In genomic region chr15:71725215-71725955, GRCh38 we compare ENCODE assay signal across 1 cellular context.
TF ChIP-seq lines count a peak whose summit lies in the region.

No MANE protein-coding gene starts in this region.

TF ChIP-seq in SK-N-SH treated with all-trans-retinoic acid at 6 μM for 48 hours, 23 proteins besides CTCF, POLR2A, EP300 and RAD21 (continued from another document):
- TF ChIP-seq TSHZ2 (CRISPR knock-in tag; IDR thresholded peaks at IDR 0.05) (no peak), PATZ1 (CRISPR knock-in tag; IDR thresholded peaks at IDR 0.05; ENCODE audit: borderline replicate concordance) (no peak)
